1 cellular context compared by ENCODE assay signal in the genomic region with DNA sequence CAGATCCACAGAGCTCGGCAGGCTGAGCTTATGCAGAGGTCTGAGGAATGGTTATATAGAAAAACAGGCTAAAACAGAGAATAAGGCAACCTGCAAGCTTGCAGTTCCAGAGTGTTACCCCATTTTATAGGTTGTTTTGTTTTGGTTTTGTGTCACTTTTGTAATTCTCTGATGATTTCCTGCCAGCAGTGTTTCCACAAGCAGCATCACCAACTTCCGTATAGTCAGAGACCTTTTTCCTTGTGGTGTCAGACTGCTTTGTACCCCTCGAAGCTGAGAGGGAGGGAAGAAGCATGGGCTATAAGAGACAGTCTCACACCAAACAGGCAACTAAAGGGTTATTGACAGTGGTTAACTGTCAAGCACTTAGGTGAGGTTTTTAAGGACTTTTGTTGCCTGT.
TF ChIP-seq lines count a peak whose summit lies in the region.

No MANE protein-coding gene starts in this region.

TF ChIP-seq in WTC11, 78 proteins besides CTCF, POLR2A, EP300 and RAD21 (continued from another document):
- TF ChIP-seq, protein P1, sequence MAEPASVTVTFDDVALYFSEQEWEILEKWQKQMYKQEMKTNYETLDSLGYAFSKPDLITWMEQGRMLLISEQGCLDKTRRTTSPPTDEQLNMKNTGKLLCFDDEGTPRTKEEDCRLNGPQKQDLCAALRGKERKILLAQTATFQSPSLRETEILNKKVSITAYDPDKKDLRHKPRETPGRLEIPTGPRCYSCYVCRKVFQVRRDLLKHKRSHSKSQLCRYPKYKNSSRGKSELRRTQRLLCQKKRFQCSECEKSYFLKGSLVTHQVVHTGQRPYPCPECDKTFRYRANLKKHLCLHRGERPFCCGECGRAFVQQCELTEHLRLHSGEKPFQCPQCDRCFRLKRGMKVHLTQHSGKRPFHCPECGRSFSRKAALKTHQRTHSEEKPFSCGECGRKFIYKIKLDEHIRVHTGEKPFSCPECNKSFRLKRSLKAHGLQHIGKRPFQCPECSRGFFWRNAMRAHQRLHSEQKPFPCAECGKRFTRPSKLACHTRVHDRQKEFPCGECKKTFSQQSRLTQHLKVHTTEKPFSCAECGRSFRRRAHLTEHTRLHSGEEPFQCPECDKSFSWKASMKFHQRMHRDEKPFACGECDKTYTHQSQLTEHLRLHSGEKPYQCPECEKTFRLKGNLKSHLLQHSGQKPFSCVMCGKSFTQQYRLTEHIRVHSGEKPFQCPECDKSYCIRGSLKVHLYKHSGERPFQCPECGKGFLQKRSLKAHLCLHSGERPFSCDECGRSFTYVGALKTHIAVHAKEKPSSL (CRISPR knock-in tag; conservative IDR thresholded peaks at IDR 0.05) = no peak
- TF ChIP-seq NR1H2 (CRISPR knock-in tag; IDR thresholded peaks at IDR 0.05) (no peak), FOXJ3 (CRISPR knock-in tag; IDR thresholded peaks at IDR 0.05; ENCODE audit: borderline replicate concordance) (no peak)
- TF ChIP-seq, protein P2, sequence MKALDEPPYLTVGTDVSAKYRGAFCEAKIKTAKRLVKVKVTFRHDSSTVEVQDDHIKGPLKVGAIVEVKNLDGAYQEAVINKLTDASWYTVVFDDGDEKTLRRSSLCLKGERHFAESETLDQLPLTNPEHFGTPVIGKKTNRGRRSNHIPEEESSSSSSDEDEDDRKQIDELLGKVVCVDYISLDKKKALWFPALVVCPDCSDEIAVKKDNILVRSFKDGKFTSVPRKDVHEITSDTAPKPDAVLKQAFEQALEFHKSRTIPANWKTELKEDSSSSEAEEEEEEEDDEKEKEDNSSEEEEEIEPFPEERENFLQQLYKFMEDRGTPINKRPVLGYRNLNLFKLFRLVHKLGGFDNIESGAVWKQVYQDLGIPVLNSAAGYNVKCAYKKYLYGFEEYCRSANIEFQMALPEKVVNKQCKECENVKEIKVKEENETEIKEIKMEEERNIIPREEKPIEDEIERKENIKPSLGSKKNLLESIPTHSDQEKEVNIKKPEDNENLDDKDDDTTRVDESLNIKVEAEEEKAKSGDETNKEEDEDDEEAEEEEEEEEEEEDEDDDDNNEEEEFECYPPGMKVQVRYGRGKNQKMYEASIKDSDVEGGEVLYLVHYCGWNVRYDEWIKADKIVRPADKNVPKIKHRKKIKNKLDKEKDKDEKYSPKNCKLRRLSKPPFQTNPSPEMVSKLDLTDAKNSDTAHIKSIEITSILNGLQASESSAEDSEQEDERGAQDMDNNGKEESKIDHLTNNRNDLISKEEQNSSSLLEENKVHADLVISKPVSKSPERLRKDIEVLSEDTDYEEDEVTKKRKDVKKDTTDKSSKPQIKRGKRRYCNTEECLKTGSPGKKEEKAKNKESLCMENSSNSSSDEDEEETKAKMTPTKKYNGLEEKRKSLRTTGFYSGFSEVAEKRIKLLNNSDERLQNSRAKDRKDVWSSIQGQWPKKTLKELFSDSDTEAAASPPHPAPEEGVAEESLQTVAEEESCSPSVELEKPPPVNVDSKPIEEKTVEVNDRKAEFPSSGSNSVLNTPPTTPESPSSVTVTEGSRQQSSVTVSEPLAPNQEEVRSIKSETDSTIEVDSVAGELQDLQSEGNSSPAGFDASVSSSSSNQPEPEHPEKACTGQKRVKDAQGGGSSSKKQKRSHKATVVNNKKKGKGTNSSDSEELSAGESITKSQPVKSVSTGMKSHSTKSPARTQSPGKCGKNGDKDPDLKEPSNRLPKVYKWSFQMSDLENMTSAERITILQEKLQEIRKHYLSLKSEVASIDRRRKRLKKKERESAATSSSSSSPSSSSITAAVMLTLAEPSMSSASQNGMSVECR (CRISPR knock-in tag; IDR thresholded peaks at IDR 0.05; ENCODE audit: borderline replicate concordance) = no peak
